Comparison of ENCODE assay signal across 8 cellular contexts in genomic region chr9:136685792-136686533, GRCh38. TPM values are rescaled to one million over a fixed set of nuclear protein-coding genes. Genes with fewer than 3 reads are reported as not detected.
A peak's percentile ranks its signal among the peaks of the same experiment; 100 is the strongest.
DNase-seq lines count a peak whose midpoint lies in the region; ATAC-seq, FAIRE-seq and TF ChIP-seq lines count a peak whose summit lies in the region.

No MANE protein-coding gene starts in this region.

- H4K8ac ChIP-seq in mesendoderm (ENCODE audit: low read depth, low read length), result no peak overlapping the region

- ATAC-seq in GM18907 (IDR thresholded peaks at IDR 0.05; ENCODE audit: unreplicated experiment), result no peak

- peak overlapping the region; percentile 99 for H3K56ac ChIP-seq in mesendoderm (ENCODE audit: low read length)

- H2BK120ac ChIP-seq in mesendoderm (ENCODE audit: low read depth, low read length), result no peak overlapping the region

- H2BK15ac ChIP-seq in mesendoderm (replicated peaks; ENCODE audit: low read depth), result no peak overlapping the region

- FAIRE-seq in bronchial epithelial cell (lab: Jason Lieb, UNC), result no peak

- no peak overlapping the region for H3K4ac ChIP-seq in mesendoderm (ENCODE audit: low read depth, low read length)

- H3K79me1 ChIP-seq in mesendoderm (ENCODE audit: low read length), result no peaks in the 10 kb centered on the region

- peaks cover 4% of the 10 kb centered on the region for H3K36me3 ChIP-seq in bronchial epithelial cell (ENCODE audit: control insufficient read depth, insufficient read depth, low read length)
- no peaks in the 10 kb centered on the region for H3K36me3 ChIP-seq in mesendoderm (ENCODE audit: control insufficient read depth, insufficient read depth, low read length)

- no peak for DNase-seq in AG04449 (ENCODE audit: low read depth, low spot score)
- peak; percentile 85 for DNase-seq in HuH-7.5 (ENCODE audit: low spot score)
- no peak for DNase-seq in bronchial epithelial cell (ENCODE audit: low read depth)
- no peak for DNase-seq in mesendoderm
- no peak for DNase-seq in ecto neural progenitor cell (ENCODE audit: low spot score)
- DNase-seq in DMS53 (lab: John Stamatoyannopoulos, UW), result no peak
- DNase-seq in cerebellar nuclear complex (lab: John Stamatoyannopoulos, UW), result no peak

- H2BK5ac ChIP-seq in mesendoderm (ENCODE audit: low read length), result no peak overlapping the region

- TF ChIP-seq CTCF in AG04449 (IDR thresholded peaks at IDR 0.05; ENCODE audit: insufficient read depth, low read length, missing control alignments) (no peak), bronchial epithelial cell (IDR thresholded peaks at IDR 0.05; ENCODE audit: insufficient read depth, low read length, severe bottlenecking) (peak; percentile 13)

- POLR2A ChIA-PET in AG04449 (lab: Yijun Ruan, JAX), result interaction anchor here (1.0 kb wide), 1 partner anchor 42 kb away, joined by 8 read pairs; no protein-coding TSS in a partner anchor

- no CpG with 5 or more reads among the region's 19 CpGs for whole genome bisulfite sequencing in mesendoderm (ENCODE audit: extremely low coverage, insufficient coverage, low lambda C conversion rate)

- H3K79me2 ChIP-seq in mesendoderm (ENCODE audit: control insufficient read depth, insufficient read depth, low read length), result no peaks in the 10 kb centered on the region

- H3K4me1 ChIP-seq in mesendoderm (ENCODE audit: control insufficient read depth, low read depth, low read length), result no peaks in the 10 kb centered on the region

- H3K4me3 ChIP-seq in AG04449 (ENCODE audit: low read depth, low read length) (peak overlapping the region; percentile 70), bronchial epithelial cell (ENCODE audit: low read depth, low read length) (peak overlapping the region; percentile 81), mesendoderm (ENCODE audit: low read length) (peak overlapping the region; percentile 64)

- H3K27ac ChIP-seq in mesendoderm (ENCODE audit: low read depth, low read length), result no peak overlapping the region

- H3K27me3 ChIP-seq in bronchial epithelial cell (ENCODE audit: control insufficient read depth, insufficient read depth, low read length) (no peaks in the 10 kb centered on the region), mesendoderm (ENCODE audit: insufficient read depth, low read length, poor library complexity) (no peaks in the 10 kb centered on the region)

- H3K18ac ChIP-seq in mesendoderm (ENCODE audit: low read length), result peak overlapping the region; percentile 63

- H3K4me2 ChIP-seq in mesendoderm (ENCODE audit: low read length), result peak overlapping the region; percentile 74

- peak overlapping the region; percentile 92 for H3K9ac ChIP-seq in mesendoderm (ENCODE audit: low read length)

- H4K5ac ChIP-seq in mesendoderm (ENCODE audit: low read length), result no peak overlapping the region

- H2AK5ac ChIP-seq in mesendoderm (ENCODE audit: low read length), result no peak overlapping the region

- CTCF ChIA-PET in AG04449 (lab: Yijun Ruan, JAX), result interaction anchor here (0.5 to 2.9 kb wide), 3 partner anchors 14 to 201 kb away, joined by 3 to 21 read pairs (median 4); no protein-coding TSS in a partner anchor

- peak overlapping the region; percentile 72 for H3K23ac ChIP-seq in mesendoderm (ENCODE audit: low read length)

RNA-seq across cellular contexts. Expression of gene AGPAT2, which starts 1.3 kb away (rescaled TPM):
- total RNA-seq in bronchial epithelial cell, result 41.9 and 52.0 TPM in 2 replicates
- polyA plus RNA-seq in mesendoderm (2013, experiment 1 of 2), result 14.1 TPM
- 14.3 TPM for polyA plus RNA-seq in mesendoderm (2013, experiment 2 of 2)

RNA-seq across cellular contexts. Expression of gene EGFL7, which starts 23.2 kb away (rescaled TPM):
- 11.8 and 18.1 TPM in 2 replicates for total RNA-seq in bronchial epithelial cell
- 14.0 TPM for polyA plus RNA-seq in mesendoderm (2013, experiment 1 of 2)
- 13.6 TPM for polyA plus RNA-seq in mesendoderm (2013, experiment 2 of 2)

RNA-seq across cellular contexts. Expression of gene DIPK1B, which starts 26.4 kb away (rescaled TPM):
- 0.13 TPM in 1 of 2 replicates, not detected in the other for total RNA-seq in bronchial epithelial cell
- 17.8 TPM for polyA plus RNA-seq in mesendoderm (2013, experiment 1 of 2)
- 18.1 TPM for polyA plus RNA-seq in mesendoderm (2013, experiment 2 of 2)

RNA-seq across cellular contexts. Expression of gene LCN10, which starts 56.8 kb away (rescaled TPM):
- total RNA-seq in bronchial epithelial cell, result not detected in 2 replicates
- 0.27 TPM for polyA plus RNA-seq in mesendoderm (2013, experiment 1 of 2)
- polyA plus RNA-seq in mesendoderm (2013, experiment 2 of 2), result 0.59 TPM
